Comparison of ENCODE assay signal across 8 cellular contexts in genomic region chr3:139677341-139678155, GRCh38. TPM values are rescaled to one million over a fixed set of nuclear protein-coding genes. Genes with fewer than 3 reads are reported as not detected.
DNase-seq lines count a peak whose midpoint lies in the region; ATAC-seq and TF ChIP-seq lines count a peak whose summit lies in the region.

Gene NMNAT3 (minus strand): TSS chr3:139677972. CDS start chr3:139627724, 50,248 bp downstream.

- H3K4me3 Mint-ChIP-seq in activated naive CD4-positive, alpha-beta T cell treated with anti-CD3 and anti-CD28 coated beads for 36 hours: peak within 1 kb of the TSS; percentile 79
- peak within 1 kb of the TSS; percentile 73 for H3K4me3 Mint-ChIP-seq in glutamatergic neuron (ENCODE audit: unreplicated experiment)

- intact Hi-C loops in activated naive CD4-positive, alpha-beta T cell treated with anti-CD3 and anti-CD28 coated beads for 36 hours (cut with micrococcal nuclease): loop anchor here (1.0 to 10.0 kb wide), 4 partner anchors 250 to 1267 kb away; partner anchors contain the start of genes COPB2, MRPS22 and SLC25A36

- peak; percentile 89 for DNase-seq in COLO668 (lab: John Stamatoyannopoulos, UW; ENCODE audit: unreplicated experiment)
- peak; percentile 87 for DNase-seq in RKO (ENCODE audit: low spot score)
- peak; percentile 87 for DNase-seq in activated naive CD4-positive, alpha-beta T cell treated with anti-CD3 and anti-CD28 coated beads for 36 hours
- peak; percentile 85 for DNase-seq in glutamatergic neuron
- DNase-seq in omental fat pad (ENCODE audit: low spot score): peak; percentile 52
- DNase-seq in substantia nigra (lab: John Stamatoyannopoulos, UW): peak; percentile 13 to 91 (median 72)

- H3K9ac ChIP-seq in HUES48 (ENCODE audit: low read depth, low read length): peak within 1 kb of the TSS; percentile 46; the same call in 1 of the 2 replicates

- no peaks in the 10 kb centered on the region for H3K9me3 ChIP-seq in HUES48 (ENCODE audit: control insufficient read depth, insufficient read depth, low read length)

- H3K4me3 ChIP-seq in HUES48 (ENCODE audit: low read depth, low read length): peak within 1 kb of the TSS; percentile 77

- H3K36me3 ChIP-seq in HUES48 (ENCODE audit: control insufficient read depth, insufficient read depth, low read length): no peaks in the 10 kb centered on the region

- TF ChIP-seq CTCF in glutamatergic neuron (IDR thresholded peaks at IDR 0.05; ENCODE audit: partially characterized antibody, unreplicated experiment): no peak
- no peak for TF ChIP-seq CTCF in omental fat pad (IDR thresholded peaks at IDR 0.05)

- H3K27ac ChIP-seq in HUES48 (ENCODE audit: low read depth, low read length) (no peak within 1 kb of the TSS), substantia nigra (ENCODE audit: low read depth, low read length, poor library complexity, severe bottlenecking) (no peak within 1 kb of the TSS)

- H3K27ac Mint-ChIP-seq in activated naive CD4-positive, alpha-beta T cell treated with anti-CD3 and anti-CD28 coated beads for 36 hours: peak within 1 kb of the TSS; percentile 29
- H3K27ac Mint-ChIP-seq in glutamatergic neuron (ENCODE audit: unreplicated experiment): no peak within 1 kb of the TSS

- no peaks in the 10 kb centered on the region for H3K9me3 Mint-ChIP-seq in activated naive CD4-positive, alpha-beta T cell treated with anti-CD3 and anti-CD28 coated beads for 36 hours
- H3K9me3 Mint-ChIP-seq in glutamatergic neuron (ENCODE audit: unreplicated experiment): no peaks in the 10 kb centered on the region

- H3K27me3 ChIP-seq in HUES48 (ENCODE audit: control insufficient read depth, insufficient read depth, low read length): peaks cover 27% of the 10 kb centered on the region

- peaks cover 20% of the 10 kb centered on the region for H3K4me1 ChIP-seq in HUES48 (ENCODE audit: control insufficient read depth, insufficient read depth, low read length)

- H3K27me3 Mint-ChIP-seq in activated naive CD4-positive, alpha-beta T cell treated with anti-CD3 and anti-CD28 coated beads for 36 hours (ENCODE audit: low read depth): no peaks in the 10 kb centered on the region
- H3K27me3 Mint-ChIP-seq in glutamatergic neuron (ENCODE audit: unreplicated experiment): peaks cover 4% of the 10 kb centered on the region

- H3K36me3 Mint-ChIP-seq in activated naive CD4-positive, alpha-beta T cell treated with anti-CD3 and anti-CD28 coated beads for 36 hours (ENCODE audit: low read depth): no peaks in the 10 kb centered on the region
- no peaks in the 10 kb centered on the region for H3K36me3 Mint-ChIP-seq in glutamatergic neuron (ENCODE audit: unreplicated experiment)

- CTCF ChIA-PET in activated naive CD4-positive, alpha-beta T cell treated with anti-CD3 and anti-CD28 coated beads for 36 hours (lab: Charles Lee): interaction anchor here (0.7 to 1.5 kb wide), 2 partner anchors 10 to 14 kb away, joined by 3 read pairs; no protein-coding TSS in a partner anchor

- peaks cover 10% of the 10 kb centered on the region for H3K4me1 Mint-ChIP-seq in activated naive CD4-positive, alpha-beta T cell treated with anti-CD3 and anti-CD28 coated beads for 36 hours (ENCODE audit: low read depth)
- no peaks in the 10 kb centered on the region for H3K4me1 Mint-ChIP-seq in glutamatergic neuron (ENCODE audit: low read depth, unreplicated experiment)

- ATAC-seq in GM21381 (IDR thresholded peaks at IDR 0.05; ENCODE audit: unreplicated experiment) (peak; percentile 98), omental fat pad (ENCODE audit: low FRiP score) (peak; percentile 95)

RNA-seq across cellular contexts. Expression of gene NMNAT3, which starts in this region (rescaled TPM):
- 1 to 10 TPM; 6.2 to 7.6 TPM for total RNA-seq in activated naive CD4-positive, alpha-beta T cell treated with anti-CD3 and anti-CD28 coated beads for 36 hours
- total RNA-seq in glutamatergic neuron (ENCODE audit: unreplicated experiment) (0.61 TPM), omental fat pad (1 to 10 TPM; 3.5 to 9.5 (median 7.2) TPM)

Comparison
In these comparisons a context has a peak if more than half of its experiments do, and no peak if none do; other contexts are left out.
1. Peak in DNase-seq in glutamatergic neuron; RNA of the gene not detected or under 1 TPM.